In the genomic region with DNA sequence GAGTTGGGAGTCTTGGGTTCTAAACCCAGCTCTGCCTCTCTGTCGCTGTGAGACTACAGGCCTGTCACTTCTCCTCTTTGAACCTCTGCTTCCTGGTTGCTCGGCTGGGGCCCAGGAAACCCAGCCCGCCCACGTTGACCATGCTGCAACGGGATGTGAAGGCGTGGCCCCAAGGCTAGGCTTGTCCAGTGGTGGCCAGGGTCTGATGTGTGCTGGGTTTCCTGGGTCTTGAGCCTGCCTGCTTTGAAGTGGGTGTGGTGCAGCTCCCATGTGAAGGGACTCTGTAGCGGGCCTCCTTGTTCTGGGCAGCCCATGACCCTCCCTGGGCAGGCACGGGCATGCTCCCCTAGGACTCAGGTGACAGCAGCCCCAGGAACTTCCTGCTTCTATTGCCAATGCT, we compare ENCODE assay signal across 13 cellular contexts.
DNase-seq lines count a peak whose midpoint lies in the region; ATAC-seq and TF ChIP-seq lines count a peak whose summit lies in the region.
"Had no signal": no experiment of that assay in that cellular context is flagged by ENCODE, and none has a peak within 500 bp of the region (broad histone marks: within the 10 kb centered on the region; RNA-seq: fewer than 3 reads in every experiment).

No MANE protein-coding gene starts in this region.

- H3K36me3 Mint-ChIP-seq in CD14-positive monocyte (peaks cover 93 to 96% of the 10 kb centered on the region in 2 donors), GM23338 (ENCODE audit: low read depth) (no peaks in the 10 kb centered on the region; the same call in 2 of the 3 replicates)
- no peaks in the 10 kb centered on the region for H3K36me3 Mint-ChIP-seq in activated T-helper 2 cell treated with anti-CD3 and anti-CD28 coated beads, Interferon-gamma antibody, Interleukin-2, Interleukin-4, amounts not matched to agents 10 μg/mL and 5 μg/mL and 100 μg/mL, durations not matched to agents 14 hours and 24 hours and 36 hours (ENCODE audit: low read depth)

- no peaks in the 10 kb centered on the region for H3K9me3 ChIP-seq in lung (ENCODE audit: control insufficient read depth in 2 of 2, insufficient read depth in 1 of 2, low read length in 1 of 2)
- H3K9me3 ChIP-seq: SJSA1 had no signal

- no peak overlapping the region for H2AFZ ChIP-seq in GM23338

- H3K27me3 Mint-ChIP-seq in CD14-positive monocyte (ENCODE audit: low read depth in 3 of 3) (peaks cover 0 to 2% (median 0%) of the 10 kb centered on the region in 3 donors), GM23338 (ENCODE audit: insufficient read depth, low read depth, poor library complexity) (peaks cover 7% of the 10 kb centered on the region)
- H3K27me3 Mint-ChIP-seq in activated T-helper 2 cell treated with anti-CD3 and anti-CD28 coated beads, Interferon-gamma antibody, Interleukin-2, Interleukin-4, amounts not matched to agents 10 μg/mL and 5 μg/mL and 100 μg/mL, durations not matched to agents 14 hours and 24 hours and 36 hours (ENCODE audit: low read depth): no peaks in the 10 kb centered on the region
- H3K27me3 Mint-ChIP-seq: central memory CD8-positive, alpha-beta T cell had no signal

- no peak overlapping the region for H3K4me3 Mint-ChIP-seq in CD14-positive monocyte
- no peak overlapping the region for H3K4me3 Mint-ChIP-seq in GM23338
- H3K4me3 Mint-ChIP-seq in activated T-helper 2 cell treated with anti-CD3 and anti-CD28 coated beads, Interferon-gamma antibody, Interleukin-2, Interleukin-4, amounts not matched to agents 10 μg/mL and 5 μg/mL and 100 μg/mL, durations not matched to agents 14 hours and 24 hours and 36 hours (ENCODE audit: low read depth): no peak overlapping the region
- H3K4me3 Mint-ChIP-seq: central memory CD8-positive, alpha-beta T cell had no signal

- no peaks in the 10 kb centered on the region for H3K4me1 ChIP-seq in GM23338 (ENCODE audit: insufficient read depth)
- H3K4me1 ChIP-seq in lung (ENCODE audit: control insufficient read depth in 2 of 2, insufficient read depth in 2 of 2, low read length in 2 of 2): no peaks in the 10 kb centered on the region
- H3K4me1 ChIP-seq: SJSA1 had no signal

- peak overlapping the region in 5 of 7 donors; percentile 22 to 76 (median 64) for H3K27ac Mint-ChIP-seq in CD14-positive monocyte
- H3K27ac Mint-ChIP-seq in GM23338: no peak overlapping the region
- peak overlapping the region; percentile 42 for H3K27ac Mint-ChIP-seq in activated T-helper 2 cell treated with anti-CD3 and anti-CD28 coated beads, Interferon-gamma antibody, Interleukin-2, Interleukin-4, amounts not matched to agents 10 μg/mL and 5 μg/mL and 100 μg/mL, durations not matched to agents 14 hours and 24 hours and 36 hours

- H3K27ac ChIP-seq in GM23338 (ENCODE audit: low read depth) (no peak overlapping the region), lung (ENCODE audit: low read depth in 1 of 2, low read length in 1 of 2) (no peak overlapping the region)
- H3K27ac ChIP-seq: SJSA1 had no signal

- no peaks in the 10 kb centered on the region for H3F3A ChIP-seq in GM23338 (replicated peaks; ENCODE audit: low read depth)

- TF ChIP-seq CTCF in CD14-positive monocyte (IDR thresholded peaks at IDR 0.05): no peak
- no peak for TF ChIP-seq CTCF in GM23338 (conservative IDR thresholded peaks at IDR 0.05; ENCODE audit: low read depth in 2 of 2)
- TF ChIP-seq CTCF in lung (IDR thresholded peaks at IDR 0.05; ENCODE audit: control extremely low read depth, extremely low read depth): no peak

- H3K4me2 ChIP-seq in GM23338: no peak overlapping the region

- intact Hi-C loops in CD14-positive monocyte (cut with micrococcal nuclease): no loop called here
- intact Hi-C loops in activated T-helper 2 cell treated with anti-CD3 and anti-CD28 coated beads, Interferon-gamma antibody, Interleukin-2, Interleukin-4, amounts not matched to agents 10 μg/mL and 5 μg/mL and 100 μg/mL, durations not matched to agents 14 hours and 24 hours and 36 hours (cut with micrococcal nuclease): no loop called here

- peaks cover 0 to 2% (median 0%) of the 10 kb centered on the region in 7 donors for H3K9me3 Mint-ChIP-seq in CD14-positive monocyte
- no peaks in the 10 kb centered on the region for H3K9me3 Mint-ChIP-seq in GM23338
- H3K9me3 Mint-ChIP-seq in activated T-helper 2 cell treated with anti-CD3 and anti-CD28 coated beads, Interferon-gamma antibody, Interleukin-2, Interleukin-4, amounts not matched to agents 10 μg/mL and 5 μg/mL and 100 μg/mL, durations not matched to agents 14 hours and 24 hours and 36 hours: no peaks in the 10 kb centered on the region
- H3K9me3 Mint-ChIP-seq: central memory CD8-positive, alpha-beta T cell had no signal

- DNase-seq in CD14-positive monocyte (ENCODE audit: low spot score): no peak
- DNase-seq in GM23338 (ENCODE audit: low spot score): peak; percentile 13
- no peak for DNase-seq in activated T-helper 2 cell treated with anti-CD3 and anti-CD28 coated beads, Interferon-gamma antibody, Interleukin-2, Interleukin-4, amounts not matched to agents 10 μg/mL and 5 μg/mL and 100 μg/mL, durations not matched to agents 14 hours and 24 hours and 36 hours (ENCODE audit: low spot score)
- peak; percentile 35 for DNase-seq in lung (ENCODE audit: low spot score)
- no peak for DNase-seq in kidney tubule cell (ENCODE audit: low spot score)
- DNase-seq in NCI-H2171 (lab: John Stamatoyannopoulos, UW): no peak
- no peak for DNase-seq in midbrain (lab: John Stamatoyannopoulos, UW)
- DNase-seq: activated naive CD4-positive, alpha-beta T cell; hypothalamus; NCI-H1930 had no signal

- no peaks in the 10 kb centered on the region for H3K4me1 Mint-ChIP-seq in CD14-positive monocyte
- peaks cover 2% of the 10 kb centered on the region; the same call in 1 of the 3 replicates for H3K4me1 Mint-ChIP-seq in GM23338
- H3K4me1 Mint-ChIP-seq in activated T-helper 2 cell treated with anti-CD3 and anti-CD28 coated beads, Interferon-gamma antibody, Interleukin-2, Interleukin-4, amounts not matched to agents 10 μg/mL and 5 μg/mL and 100 μg/mL, durations not matched to agents 14 hours and 24 hours and 36 hours (ENCODE audit: low read depth): peaks cover 5% of the 10 kb centered on the region
- H3K4me1 Mint-ChIP-seq: central memory CD8-positive, alpha-beta T cell had no signal

- H4K20me1 ChIP-seq in GM23338 (replicated peaks; ENCODE audit: insufficient read depth): no peaks in the 10 kb centered on the region

- H3K27me3 ChIP-seq in GM23338 (ENCODE audit: insufficient read depth) (no peaks in the 10 kb centered on the region), lung (ENCODE audit: control insufficient read depth, insufficient read depth) (no peaks in the 10 kb centered on the region)
- H3K27me3 ChIP-seq: SJSA1 had no signal

- no peaks in the 10 kb centered on the region for H3K9me2 ChIP-seq in GM23338 (ENCODE audit: insufficient read depth)

- H3K4me3 ChIP-seq in GM23338 (no peak overlapping the region), lung (no peak overlapping the region)
- H3K4me3 ChIP-seq: SJSA1 had no signal

- 46 to 62% methylated on average over 8 of the region's 8 CpGs for whole genome bisulfite sequencing in lung, 2 donors

- no peaks in the 10 kb centered on the region for H3K79me2 ChIP-seq in GM23338 (replicated peaks; ENCODE audit: insufficient read depth)

- ATAC-seq in GM23338: peak; percentile 29; the same call in 1 of the 3 replicates
- ATAC-seq in lung (ENCODE audit: insufficient read depth, low FRiP score): no peak
- no peak for ATAC-seq in GM18907 (IDR thresholded peaks at IDR 0.05; ENCODE audit: unreplicated experiment)

- no peaks in the 10 kb centered on the region for H3K36me3 ChIP-seq in GM23338 (ENCODE audit: insufficient read depth)
- peaks cover 0 to 6% of the 10 kb centered on the region in 2 donors for H3K36me3 ChIP-seq in lung (ENCODE audit: control insufficient read depth in 2 of 2, insufficient read depth in 2 of 2, low read length in 2 of 2)
- H3K36me3 ChIP-seq: SJSA1 had no signal

TF ChIP-seq in GM23338, 12 proteins besides CTCF, POLR2A, EP300 and RAD21 (continues in another document):
- TF ChIP-seq, protein P1, sequence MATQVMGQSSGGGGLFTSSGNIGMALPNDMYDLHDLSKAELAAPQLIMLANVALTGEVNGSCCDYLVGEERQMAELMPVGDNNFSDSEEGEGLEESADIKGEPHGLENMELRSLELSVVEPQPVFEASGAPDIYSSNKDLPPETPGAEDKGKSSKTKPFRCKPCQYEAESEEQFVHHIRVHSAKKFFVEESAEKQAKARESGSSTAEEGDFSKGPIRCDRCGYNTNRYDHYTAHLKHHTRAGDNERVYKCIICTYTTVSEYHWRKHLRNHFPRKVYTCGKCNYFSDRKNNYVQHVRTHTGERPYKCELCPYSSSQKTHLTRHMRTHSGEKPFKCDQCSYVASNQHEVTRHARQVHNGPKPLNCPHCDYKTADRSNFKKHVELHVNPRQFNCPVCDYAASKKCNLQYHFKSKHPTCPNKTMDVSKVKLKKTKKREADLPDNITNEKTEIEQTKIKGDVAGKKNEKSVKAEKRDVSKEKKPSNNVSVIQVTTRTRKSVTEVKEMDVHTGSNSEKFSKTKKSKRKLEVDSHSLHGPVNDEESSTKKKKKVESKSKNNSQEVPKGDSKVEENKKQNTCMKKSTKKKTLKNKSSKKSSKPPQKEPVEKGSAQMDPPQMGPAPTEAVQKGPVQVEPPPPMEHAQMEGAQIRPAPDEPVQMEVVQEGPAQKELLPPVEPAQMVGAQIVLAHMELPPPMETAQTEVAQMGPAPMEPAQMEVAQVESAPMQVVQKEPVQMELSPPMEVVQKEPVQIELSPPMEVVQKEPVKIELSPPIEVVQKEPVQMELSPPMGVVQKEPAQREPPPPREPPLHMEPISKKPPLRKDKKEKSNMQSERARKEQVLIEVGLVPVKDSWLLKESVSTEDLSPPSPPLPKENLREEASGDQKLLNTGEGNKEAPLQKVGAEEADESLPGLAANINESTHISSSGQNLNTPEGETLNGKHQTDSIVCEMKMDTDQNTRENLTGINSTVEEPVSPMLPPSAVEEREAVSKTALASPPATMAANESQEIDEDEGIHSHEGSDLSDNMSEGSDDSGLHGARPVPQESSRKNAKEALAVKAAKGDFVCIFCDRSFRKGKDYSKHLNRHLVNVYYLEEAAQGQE (IDR thresholded peaks at IDR 0.05; ENCODE audit: unreplicated experiment): no peak
- TF ChIP-seq, protein P2, sequence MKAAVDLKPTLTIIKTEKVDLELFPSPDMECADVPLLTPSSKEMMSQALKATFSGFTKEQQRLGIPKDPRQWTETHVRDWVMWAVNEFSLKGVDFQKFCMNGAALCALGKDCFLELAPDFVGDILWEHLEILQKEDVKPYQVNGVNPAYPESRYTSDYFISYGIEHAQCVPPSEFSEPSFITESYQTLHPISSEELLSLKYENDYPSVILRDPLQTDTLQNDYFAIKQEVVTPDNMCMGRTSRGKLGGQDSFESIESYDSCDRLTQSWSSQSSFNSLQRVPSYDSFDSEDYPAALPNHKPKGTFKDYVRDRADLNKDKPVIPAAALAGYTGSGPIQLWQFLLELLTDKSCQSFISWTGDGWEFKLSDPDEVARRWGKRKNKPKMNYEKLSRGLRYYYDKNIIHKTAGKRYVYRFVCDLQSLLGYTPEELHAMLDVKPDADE (IDR thresholded peaks at IDR 0.05): no peak
- no peak for TF ChIP-seq JUNB (IDR thresholded peaks at IDR 0.05; ENCODE audit: unreplicated experiment)
- TF ChIP-seq CREB1 (CRISPR knock-in tag; IDR thresholded peaks at IDR 0.05; ENCODE audit: low read depth): no peak
- no peak for TF ChIP-seq NANOG (IDR thresholded peaks at IDR 0.05; ENCODE audit: borderline replicate concordance)
- TF ChIP-seq EZH2 (IDR thresholded peaks at IDR 0.05; ENCODE audit: low read depth, unreplicated experiment): no peak
- no peak for TF ChIP-seq STAT1 (IDR thresholded peaks at IDR 0.05; ENCODE audit: unreplicated experiment)

Comparison
In these comparisons a context has a peak if more than half of its experiments do, and no peak if none do; other contexts are left out.
1. DNase-seq: peak in GM23338 (single experiment) and lung (single experiment); none in CD14-positive monocyte (single experiment), activated T-helper 2 cell treated with anti-CD3 and anti-CD28 coated beads, Interferon-gamma antibody, Interleukin-2, Interleukin-4, amounts not matched to agents 10 μg/mL and 5 μg/mL and 100 μg/mL, durations not matched to agents 14 hours and 24 hours and 36 hours (single experiment), kidney tubule cell (single experiment), NCI-H2171 (single experiment) and midbrain (single experiment).